21 cellular contexts compared by ENCODE assay signal in the genomic region with DNA sequence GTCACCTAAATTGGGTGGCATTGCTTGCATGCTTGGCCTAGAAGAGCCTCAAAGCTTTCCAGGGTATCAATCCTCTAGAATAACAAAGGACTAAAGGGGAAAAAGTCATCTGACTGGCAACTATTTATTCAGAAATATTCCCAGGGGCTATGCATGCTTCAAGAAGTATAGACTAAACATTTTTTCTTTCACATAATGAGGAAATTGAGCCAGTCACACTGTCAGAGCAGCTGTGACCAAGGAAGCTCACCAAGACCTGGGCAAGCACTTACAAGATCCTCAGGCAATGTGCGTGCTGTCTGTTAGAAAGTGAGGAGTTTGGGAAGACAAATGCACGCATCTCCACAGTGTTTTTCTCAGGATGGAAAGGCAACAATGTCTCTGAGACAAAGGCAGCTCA.
A peak's percentile ranks its signal among the peaks of the same experiment; 100 is the strongest.
DNase-seq lines count a peak whose midpoint lies in the region; ATAC-seq, FAIRE-seq and TF ChIP-seq lines count a peak whose summit lies in the region.
"Had no signal": no experiment of that assay in that cellular context is flagged by ENCODE, and none has a peak within 500 bp of the region (broad histone marks: within the 10 kb centered on the region; RNA-seq: fewer than 3 reads in every experiment).

No MANE protein-coding gene starts in this region.

- no peaks in the 10 kb centered on the region for H3K36me3 ChIP-seq in IMR-90 (ENCODE audit: control insufficient read depth, insufficient read depth, low read length)
- no peaks in the 10 kb centered on the region for H3K36me3 ChIP-seq in SJCRH30
- no peaks in the 10 kb centered on the region for H3K36me3 ChIP-seq in H1 (ENCODE audit: control insufficient read depth in 2 of 4, insufficient read depth in 4 of 4, low read length in 3 of 4)
- no peaks in the 10 kb centered on the region for H3K36me3 ChIP-seq in prostate gland
- H3K36me3 ChIP-seq: BLaER1 treated with 17β-estradiol and CSF1 and Interleukin-3, amounts not matched to agents 10 nM and 100 nM; MG63; SJSA1 had no signal

- H3K14ac ChIP-seq in IMR-90 (replicated peaks; ENCODE audit: low read depth, low read length) (no peak overlapping the region), H1 (ENCODE audit: insufficient read length) (no peak overlapping the region)

- no peak for TF ChIP-seq EP300 in H1 (IDR thresholded peaks at IDR 0.05; ENCODE audit: borderline replicate concordance in 1 of 2, low read depth in 2 of 2, low read length in 2 of 2)

- no TSS peak for BruUV-seq in IMR-90 (replicated peaks; lab: Mats Ljungman, UMichigan)

- H2BK12ac ChIP-seq in H1 (ENCODE audit: low read depth, low read length): 0 out of 2 replicates have a peak overlapping the region, but pooled peaks have one; percentile 7

- no peak for FAIRE-seq in H1 (lab: Jason Lieb, UNC)

- POLR2A ChIA-PET in IMR-90 (lab: Charles Lee; ENCODE audit: unreplicated experiment): no interaction called here
- POLR2A ChIA-PET in H1 (lab: Charles Lee; ENCODE audit: partially characterized antibody): no interaction called here

- DNase-seq in IMR-90 (no peak), SJCRH30 (peak; percentile 51 to 70), H1 (ENCODE audit: low read depth in 1 of 2, low spot score in 2 of 2) (no peak), GM19238 (ENCODE audit: insufficient read length, low spot score) (no peak), inferior parietal cortex (ENCODE audit: extremely low spot score) (no peak), prostate gland (ENCODE audit: low spot score) (no peak)
- DNase-seq: Caco-2; CD4-positive, alpha-beta memory T cell; DMS 273 treated with DMSO at 0.1 percent for 48 hours; DMS79 treated with DMSO at 0.1 percent for 48 hours; Kasumi-1; MG63; NCI-H1417; NCI-H1694 treated with DMSO at 0.1 percent for 48 hours; NCI-H226; NCI-H510A treated with DMSO at 0.1 percent for 48 hours; NCI-H82 had no signal

- H3K4me1 ChIP-seq in IMR-90 (ENCODE audit: control insufficient read depth, insufficient read depth, low read length) (no peaks in the 10 kb centered on the region), SJCRH30 (peaks cover 39% of the 10 kb centered on the region), H1 (replicated peaks in 1 of 4; ENCODE audit: control insufficient read depth in 3 of 4, insufficient read depth in 4 of 4, low read length in 3 of 4) (peaks cover 0 to 7% (median 3%) of the 10 kb centered on the region in 4 experiments; a peak in 5 of 7 replicates), prostate gland (replicated peaks) (no peaks in the 10 kb centered on the region)
- H3K4me1 ChIP-seq: SJSA1 had no signal

- H4K91ac ChIP-seq in IMR-90 (ENCODE audit: insufficient read depth, low read depth, low read length): no peak overlapping the region; the same call in 1 of the 2 replicates
- H4K91ac ChIP-seq in H1 (replicated peaks; ENCODE audit: insufficient read length, low read length): no peak overlapping the region

- H3K79me1 ChIP-seq in IMR-90 (ENCODE audit: low read depth in 1 of 2, low read length in 2 of 2) (no peaks in the 10 kb centered on the region), H1 (ENCODE audit: low read depth, low read length) (no peaks in the 10 kb centered on the region)

- H3K4me2 ChIP-seq in IMR-90 (ENCODE audit: low read depth, low read length) (no peak overlapping the region), H1 (ENCODE audit: insufficient read depth in 1 of 2, low read depth in 2 of 2, low read length in 2 of 2) (no peak overlapping the region)

- intact Hi-C loops in IMR-90 (cut with micrococcal nuclease) (no loop called here), prostate gland (cut with DNase I) (no loop called here)

- CTCF ChIA-PET in IMR-90 (lab: Yijun Ruan, JAX) (interaction anchor here (1.3 kb wide), 1 partner anchor 25 kb away, joined by 4 read pairs; no protein-coding TSS in a partner anchor), H1 (lab: Charles Lee; ENCODE audit: partially characterized antibody) (interaction anchor here (1.1 kb wide), 2 partner anchors 11 to 22 kb away, joined by 3 read pairs; no protein-coding TSS in a partner anchor)

- H3K9me3 ChIP-seq in IMR-90 (ENCODE audit: control insufficient read depth, insufficient read depth, low read length) (no peaks in the 10 kb centered on the region), SJCRH30 (replicated peaks) (no peaks in the 10 kb centered on the region), H1 (ENCODE audit: insufficient read depth in 2 of 2, low read depth in 1 of 2, low read length in 1 of 2) (peaks cover 2% of the 10 kb centered on the region in 2 experiments; a peak in 1 of 4 replicates), prostate gland (no peaks in the 10 kb centered on the region)
- H3K9me3 ChIP-seq: MG63, SJSA1 had no signal

- no peak overlapping the region for H2BK20ac ChIP-seq in IMR-90 (ENCODE audit: low read depth, low read length)
- H2BK20ac ChIP-seq in H1 (ENCODE audit: low read length): 0 out of 2 replicates have a peak overlapping the region, but pooled peaks have one; percentile 4

- ATAC-seq in IMR-90 (ENCODE audit: low read depth): no peak
- ATAC-seq in GM21423 (IDR thresholded peaks at IDR 0.05; ENCODE audit: unreplicated experiment): no peak
- ATAC-seq: Panc1 had no signal

- H3K9me1 ChIP-seq in IMR-90 (ENCODE audit: insufficient read depth, low read length): no peaks in the 10 kb centered on the region

- TF ChIP-seq RAD21 in IMR-90 (IDR thresholded peaks at IDR 0.05; ENCODE audit: low read length) (no peak), H1 (IDR thresholded peaks at IDR 0.05 in 1 of 2, conservative IDR thresholded peaks at IDR 0.05 in 1 of 2; ENCODE audit: low read depth in 2 of 2, low read length in 2 of 2) (no peak)

- TF ChIP-seq POLR2A in IMR-90 (IDR thresholded peaks at IDR 0.05; ENCODE audit: low read depth, low read length): no peak
- no peak for TF ChIP-seq POLR2A in H1 (IDR thresholded peaks at IDR 0.05; ENCODE audit: control extremely low read depth in 1 of 2, low read depth in 2 of 2, low read length in 2 of 2)
- no peak for TF ChIP-seq POLR2A in prostate gland (IDR thresholded peaks at IDR 0.05)

- H4K5ac ChIP-seq in IMR-90 (ENCODE audit: low read depth, low read length): no peak overlapping the region
- peak overlapping the region; percentile 5 for H4K5ac ChIP-seq in H1 (ENCODE audit: insufficient read length, low read depth, low read length)

- no peak overlapping the region for H2BK5ac ChIP-seq in IMR-90 (ENCODE audit: low read depth, low read length, poor library complexity, severe bottlenecking)
- 0 out of 2 replicates have a peak overlapping the region, but pooled peaks have one; percentile 36 for H2BK5ac ChIP-seq in H1 (ENCODE audit: low read depth, low read length)

- in situ Hi-C loops in IMR-90 (cut with MboI; ENCODE audit: low sequenced_read_pairs): no loop called here

- no peak overlapping the region for H3K4ac ChIP-seq in IMR-90 (ENCODE audit: low read depth, low read length)
- H3K4ac ChIP-seq in H1 (replicated peaks; ENCODE audit: insufficient read length, low read depth, low read length): no peak overlapping the region

- H2AK9ac ChIP-seq in IMR-90 (replicated peaks; ENCODE audit: low read depth, low read length, poor library complexity): no peak overlapping the region

- H3K4me3 ChIP-seq in IMR-90 (ENCODE audit: insufficient read depth, low read depth, low read length) (no peak overlapping the region), SJCRH30 (no peak overlapping the region), H1 (ENCODE audit: extremely low read depth in 1 of 4, insufficient read depth in 2 of 4, low read depth in 3 of 4, low read length in 4 of 4) (no peak overlapping the region), prostate gland (no peak overlapping the region)
- H3K4me3 ChIP-seq: BLaER1 treated with 17β-estradiol and CSF1 and Interleukin-3, amounts not matched to agents 10 nM and 100 nM; MG63; SJSA1 had no signal

- WGBS in IMR-90 (ENCODE audit: extremely low coverage in 2 of 2, insufficient read length in 1 of 2), 2 experiments: no CpG with 5 or more reads among the region's 2 CpGs
- WGBS in H1 (ENCODE audit: extremely low coverage in 1 of 2, insufficient coverage in 1 of 2, insufficient read length in 1 of 2, insufficient replicate concordance in 2 of 2, low coverage in 1 of 2, low lambda C conversion rate in 2 of 2, missing lambda C conversion rate in 1 of 2), 2 experiments: 78% methylated on average over 2 of the region's 2 CpGs; no CpG with 5 or more reads in 1 of the 2 experiments
- 87% methylated on average over 2 of the region's 2 CpGs for WGBS in prostate gland

- H3K27ac ChIP-seq in IMR-90 (ENCODE audit: insufficient read depth, low read length): no peak overlapping the region
- peak overlapping the region; percentile 77 for H3K27ac ChIP-seq in SJCRH30
- no peak overlapping the region for H3K27ac ChIP-seq in H1 (ENCODE audit: low read depth, low read length)
- H3K27ac ChIP-seq in prostate gland: no peak overlapping the region
- H3K27ac ChIP-seq: BLaER1 treated with 17β-estradiol and CSF1 and Interleukin-3, amounts not matched to agents 10 nM and 100 nM; SJSA1 had no signal

- H3K23ac ChIP-seq in IMR-90 (ENCODE audit: low read depth, low read length) (no peak overlapping the region), H1 (ENCODE audit: insufficient read length) (no peak overlapping the region)

- H3K56ac ChIP-seq in IMR-90 (ENCODE audit: extremely low read depth, insufficient read depth, low read length) (no peak overlapping the region), H1 (replicated peaks; ENCODE audit: insufficient read length, low read depth, low read length) (no peak overlapping the region)

- H3K27me3 ChIP-seq in IMR-90 (ENCODE audit: control insufficient read depth, insufficient read depth, low read length) (no peaks in the 10 kb centered on the region), SJCRH30 (no peaks in the 10 kb centered on the region), H1 (replicated peaks in 1 of 4; ENCODE audit: control insufficient read depth in 3 of 4, extremely low read depth in 1 of 4, insufficient read depth in 3 of 4, low read length in 3 of 4) (no peaks in the 10 kb centered on the region), prostate gland (replicated peaks; ENCODE audit: insufficient read depth) (no peaks in the 10 kb centered on the region)
- H3K27me3 ChIP-seq: BLaER1 treated with 17β-estradiol and CSF1 and Interleukin-3, amounts not matched to agents 10 nM and 100 nM; MG63; SJSA1 had no signal

- no peak overlapping the region for H3K18ac ChIP-seq in IMR-90 (ENCODE audit: low read depth, low read length)
- H3K18ac ChIP-seq in H1 (ENCODE audit: extremely low read depth, low read length): no peak overlapping the region; the same call in 1 of the 2 replicates

- H3K9ac ChIP-seq in IMR-90 (ENCODE audit: low read depth, low read length) (no peak overlapping the region), H1 (replicated peaks in 1 of 4; ENCODE audit: extremely low read depth in 1 of 4, low read depth in 3 of 4, low read length in 3 of 4) (no peak overlapping the region)
- H3K9ac ChIP-seq: BLaER1 treated with 17β-estradiol and CSF1 and Interleukin-3, amounts not matched to agents 10 nM and 100 nM had no signal

- no peak overlapping the region for H2BK120ac ChIP-seq in IMR-90 (ENCODE audit: low read depth, low read length)
- no peak overlapping the region for H2BK120ac ChIP-seq in H1 (replicated peaks; ENCODE audit: low read depth, low read length)

- no peak for TF ChIP-seq CTCF in IMR-90 (conservative IDR thresholded peaks at IDR 0.05; ENCODE audit: low read depth, low read length)
- TF ChIP-seq CTCF in H1 (IDR thresholded peaks at IDR 0.05; ENCODE audit: control extremely low read depth in 1 of 3, insufficient read depth in 1 of 3, low read depth in 1 of 3, low read length in 3 of 3): no peak
- no peak for TF ChIP-seq CTCF in prostate gland (IDR thresholded peaks at IDR 0.05)

- no peak overlapping the region for H4K8ac ChIP-seq in IMR-90 (ENCODE audit: low read depth in 2 of 2, low read length in 2 of 2)
- no peak overlapping the region for H4K8ac ChIP-seq in H1 (ENCODE audit: extremely low read depth, insufficient read depth, low read length)

- dilution Hi-C loops in IMR-90 (cut with HindIII; ENCODE audit: low sequenced_read_pairs, unreplicated experiment): no loop called here

- peak overlapping the region; percentile 41 for H2AFZ ChIP-seq in IMR-90 (replicated peaks; ENCODE audit: low read length, poor library complexity)
- peak overlapping the region; percentile 85 for H2AFZ ChIP-seq in H1 (ENCODE audit: low read length)

- H2AK5ac ChIP-seq in IMR-90 (ENCODE audit: low read depth, low read length) (no peak overlapping the region), H1 (ENCODE audit: low read depth, low read length) (no peak overlapping the region)

- no peaks in the 10 kb centered on the region for H3K23me2 ChIP-seq in H1 (ENCODE audit: low read depth, low read length)

- H4K20me1 ChIP-seq in IMR-90 (ENCODE audit: insufficient read depth, low read length) (no peaks in the 10 kb centered on the region), H1 (replicated peaks in 1 of 2; ENCODE audit: control insufficient read depth in 1 of 2, insufficient read depth in 2 of 2, low read length in 2 of 2) (no peaks in the 10 kb centered on the region)
- H4K20me1 ChIP-seq: BLaER1 treated with 17β-estradiol and CSF1 and Interleukin-3, amounts not matched to agents 10 nM and 100 nM had no signal

- H2BK15ac ChIP-seq in IMR-90 (ENCODE audit: low read depth, low read length): no peak overlapping the region
- 0 out of 2 replicates have a peak overlapping the region, but pooled peaks have one; percentile 6 for H2BK15ac ChIP-seq in H1 (ENCODE audit: low read length)

- no peaks in the 10 kb centered on the region for H3K79me2 ChIP-seq in H1 (ENCODE audit: control insufficient read depth in 1 of 2, insufficient read depth in 2 of 2, low read length in 2 of 2)

Comparison
In these comparisons a context has a peak if more than half of its experiments do, and no peak if none do; other contexts are left out.
1. DNase-seq: peak in SJCRH30 (2 of 2); none in IMR-90 (single experiment), H1 (0 of 2), GM19238 (single experiment), inferior parietal cortex (single experiment) and prostate gland (single experiment).